Comparison of ENCODE assay signal across 9 cellular contexts in genomic region chr14:102772781-102773570, GRCh38. TPM values are rescaled to one million over a fixed set of nuclear protein-coding genes. Genes with fewer than 3 reads are reported as not detected.
A peak's percentile ranks its signal among the peaks of the same experiment; 100 is the strongest.
DNase-seq lines count a peak whose midpoint lies in the region; ATAC-seq and TF ChIP-seq lines count a peak whose summit lies in the region.
"Had no signal": no experiment of that assay in that cellular context is flagged by ENCODE, and none has a peak within 500 bp of the region (broad histone marks: within the 10 kb centered on the region; RNA-seq: fewer than 3 reads in every experiment).

No MANE protein-coding gene starts in this region.

- H3K9me3 Mint-ChIP-seq in HFFc6 (no peaks in the 10 kb centered on the region), T-cell (no peaks in the 10 kb centered on the region)

- 61% methylated on average over 22 of the region's 22 CpGs for WGBS in mesenchymal stem cell
- WGBS in prostate gland: 76% methylated on average over 22 of the region's 22 CpGs

- no peak for TF ChIP-seq POLR2A in prostate gland (IDR thresholded peaks at IDR 0.05)

- H3K27me3 Mint-ChIP-seq in HFFc6 (ENCODE audit: insufficient read depth): peaks cover 16% of the 10 kb centered on the region
- H3K27me3 Mint-ChIP-seq in T-cell: no peaks in the 10 kb centered on the region

- H3K36me3 ChIP-seq in mesenchymal stem cell (ENCODE audit: control insufficient read depth in 1 of 2, insufficient read depth in 2 of 2, low read depth in 1 of 2, low read length in 2 of 2): no peaks in the 10 kb centered on the region
- H3K36me3 ChIP-seq in upper lobe of right lung: no peaks in the 10 kb centered on the region
- H3K36me3 ChIP-seq in prostate gland: no peaks in the 10 kb centered on the region

- no peak overlapping the region for H2BK15ac ChIP-seq in mesenchymal stem cell (ENCODE audit: low read depth, poor library complexity, severe bottlenecking)

- H3K18ac ChIP-seq in mesenchymal stem cell (ENCODE audit: low read depth in 1 of 2, low read length in 2 of 2): no peak overlapping the region

- H2BK5ac ChIP-seq in mesenchymal stem cell (ENCODE audit: low read depth, low read length, poor library complexity, severe bottlenecking): no peak overlapping the region

- intact Hi-C loops in upper lobe of right lung (cut with DNase I): no loop called here
- intact Hi-C loops in prostate gland (cut with DNase I): loop anchor here (5.0 kb wide), 1 partner anchor 139 kb away; no protein-coding TSS in a partner anchor

- no peak overlapping the region for H2AK5ac ChIP-seq in mesenchymal stem cell (ENCODE audit: low read length, severe bottlenecking)

- no peak for ATAC-seq in T-cell (replicated peaks in 1 of 4)
- ATAC-seq in upper lobe of right lung: no peak
- ATAC-seq: activated CD4-positive, CD25-positive, alpha-beta regulatory T cell treated with anti-CD3 and anti-CD28 coated beads, Interleukin-2, amount 50 U/mL, for 24 hours had no signal

- peaks cover 11 to 18% of the 10 kb centered on the region in 2 experiments for H3K27me3 ChIP-seq in mesenchymal stem cell (ENCODE audit: control insufficient read depth in 1 of 2, insufficient read depth in 1 of 2, low read length in 2 of 2)
- H3K27me3 ChIP-seq in upper lobe of right lung: no peaks in the 10 kb centered on the region
- no peaks in the 10 kb centered on the region for H3K27me3 ChIP-seq in prostate gland (replicated peaks; ENCODE audit: insufficient read depth)

- H3K9me3 ChIP-seq in mesenchymal stem cell (ENCODE audit: control insufficient read depth, low read length) (no peaks in the 10 kb centered on the region), upper lobe of right lung (no peaks in the 10 kb centered on the region), prostate gland (no peaks in the 10 kb centered on the region)

- no peak overlapping the region for H4K8ac ChIP-seq in mesenchymal stem cell (ENCODE audit: low read length)

- H3K4me3 Mint-ChIP-seq in HFFc6 (no peak overlapping the region), T-cell (no peak overlapping the region)

- H3K27ac Mint-ChIP-seq in HFFc6: no peak overlapping the region
- peak overlapping the region; percentile 26 to 47 for H3K27ac Mint-ChIP-seq in T-cell

- DNase-seq in EH (ENCODE audit: low read depth): peak; percentile 30
- no peak for DNase-seq in HFFc6
- no peak for DNase-seq in T-cell
- peak; percentile 54 for DNase-seq in mesenchymal stem cell
- no peak for DNase-seq in Ammon's horn (ENCODE audit: low spot score)
- DNase-seq in upper lobe of right lung: no peak
- no peak for DNase-seq in prostate gland (ENCODE audit: low spot score)
- no peak for DNase-seq in cerebellar cortex (ENCODE audit: low spot score)

- H3K27ac ChIP-seq in mesenchymal stem cell (ENCODE audit: low read length, poor library complexity, severe bottlenecking): no peak overlapping the region
- H3K27ac ChIP-seq in upper lobe of right lung: no peak overlapping the region
- H3K27ac ChIP-seq in prostate gland: no peak overlapping the region

- H3K9ac ChIP-seq in mesenchymal stem cell (ENCODE audit: low read length): no peak overlapping the region

- CTCF ChIA-PET in T-cell (lab: Charles Lee): interaction anchor here (0.6 to 0.7 kb wide), 2 partner anchors 114 to 334 kb away, joined by 3 read pairs; no protein-coding TSS in a partner anchor

- H3K23ac ChIP-seq in mesenchymal stem cell (ENCODE audit: low read length in 2 of 2): peak overlapping the region in 1 of 2 experiments; percentile 43

- H3K4ac ChIP-seq in mesenchymal stem cell (ENCODE audit: low read depth in 1 of 2, low read length in 2 of 2): no peak overlapping the region

- H2BK12ac ChIP-seq in mesenchymal stem cell (ENCODE audit: low read length in 2 of 2): peak overlapping the region in 1 of 2 experiments; percentile 80

- no peak overlapping the region for H3K4me3 ChIP-seq in mesenchymal stem cell (ENCODE audit: insufficient read depth in 1 of 2, low read depth in 1 of 2, low read length in 2 of 2)
- no peak overlapping the region for H3K4me3 ChIP-seq in upper lobe of right lung
- no peak overlapping the region for H3K4me3 ChIP-seq in prostate gland

- no peak overlapping the region for H3K4me2 ChIP-seq in mesenchymal stem cell (ENCODE audit: low read length, poor library complexity, severe bottlenecking)

- TF ChIP-seq CTCF in HFFc6 (IDR thresholded peaks at IDR 0.05): peak; percentile 28; the same call in 1 of the 2 replicates
- TF ChIP-seq CTCF in upper lobe of right lung (IDR thresholded peaks at IDR 0.05): no peak
- TF ChIP-seq CTCF in prostate gland (IDR thresholded peaks at IDR 0.05): no peak

- H3K4me1 ChIP-seq in mesenchymal stem cell (ENCODE audit: control insufficient read depth, insufficient read depth, low read depth, low read length): peaks cover 15% of the 10 kb centered on the region
- peaks cover 12% of the 10 kb centered on the region for H3K4me1 ChIP-seq in upper lobe of right lung
- no peaks in the 10 kb centered on the region for H3K4me1 ChIP-seq in prostate gland (replicated peaks)

- no peak overlapping the region for H4K91ac ChIP-seq in mesenchymal stem cell (ENCODE audit: low read length)

- POLR2A ChIA-PET in T-cell (lab: Charles Lee): interaction anchor here in 1 of 2 donors (0.8 kb wide), 1 partner anchor 79 kb away, joined by 5 read pairs; no protein-coding TSS in a partner anchor

- no peak overlapping the region for H2BK120ac ChIP-seq in mesenchymal stem cell (ENCODE audit: low read depth, low read length)

- H3K14ac ChIP-seq in mesenchymal stem cell (ENCODE audit: low read length in 2 of 2): no peak overlapping the region

- H3K36me3 Mint-ChIP-seq in HFFc6 (ENCODE audit: low read depth) (no peaks in the 10 kb centered on the region), T-cell (no peaks in the 10 kb centered on the region)

- peaks cover 23% of the 10 kb centered on the region for H3K4me1 Mint-ChIP-seq in HFFc6 (ENCODE audit: low read depth)
- H3K4me1 Mint-ChIP-seq in T-cell: peaks cover 12 to 27% (median 26%) of the 10 kb centered on the region in 3 donors

- peak overlapping the region; percentile 55 for H2AFZ ChIP-seq in mesenchymal stem cell (ENCODE audit: low read depth, low read length)

- H3K79me1 ChIP-seq in mesenchymal stem cell (replicated peaks; ENCODE audit: low read length, poor library complexity, severe bottlenecking): no peaks in the 10 kb centered on the region

RNA-seq across cellular contexts. Expression of gene TRAF3, which starts 4.3 kb away (rescaled TPM):
- 10 to 100 TPM; 19.9 to 28.8 (median 22.6) TPM for total RNA-seq in HFFc6 (2021; fragmentation: NEBNext Ultra II Directional; extraction: Animal tissue kit (Norgen Biotek cat#: 25700))
- 10 to 100 TPM; 29.6 to 46.1 (median 35.7) TPM for total RNA-seq in T-cell
- 10.7 TPM for polyA plus RNA-seq in mesenchymal stem cell (2013, experiment 1 of 2)
- 11.9 TPM for polyA plus RNA-seq in mesenchymal stem cell (2013, experiment 2 of 2)
- 22.3 TPM for total RNA-seq in upper lobe of right lung
- total RNA-seq in prostate gland: 10 to 100 TPM in 1 of 2 donors, 1 to 10 TPM in 1; 8.3 to 22.0 TPM

Comparison
In these comparisons a context has a peak if more than half of its experiments do, and no peak if none do; other contexts are left out.
1. DNase-seq: peak in EH (single experiment) and mesenchymal stem cell (single experiment); none in HFFc6 (single experiment), T-cell (0 of 34), Ammon's horn (single experiment), upper lobe of right lung (single experiment), prostate gland (single experiment) and cerebellar cortex (single experiment).